ENCODE assay signal across 28 cellular contexts in genomic region chr7:98307971-98308466, GRCh38.
"Had no signal": no experiment of that assay in that cellular context is flagged by ENCODE, and none has a peak within 500 bp of the region (broad histone marks: within the 10 kb centered on the region; RNA-seq: fewer than 3 reads in every experiment).

No MANE protein-coding gene starts in this region.

- H3K4me1 ChIP-seq: ascending aorta, breast epithelium, esophagus muscularis mucosa, foreskin keratinocyte, gastrocnemius medialis, heart left ventricle had no signal

- H3K4me3 ChIP-seq: ascending aorta, breast epithelium, esophagus muscularis mucosa, gastrocnemius medialis, heart left ventricle had no signal

- H3K27ac ChIP-seq: ascending aorta, breast epithelium, esophagus muscularis mucosa, foreskin keratinocyte, gastrocnemius medialis, heart left ventricle had no signal

- ATAC-seq: activated CD4-positive, alpha-beta T cell treated with anti-CD3 and anti-CD28 coated beads for 36 hours; activated CD8-positive, alpha-beta memory T cell treated with anti-CD3 and anti-CD28 coated beads, Interleukin-2, amount 10 ng/mL, durations not matched to agents 7 days and 5 days; activated CD8-positive, alpha-beta T cell treated with anti-CD3 and anti-CD28 coated beads, Interleukin-2, amount 10 ng/mL, durations not matched to agents 7 days and 5 days; activated naive CD4-positive, alpha-beta T cell treated with anti-CD3 and anti-CD28 coated beads, Interleukin-2, amount 50 U/mL, for 72 hours; activated T-cell treated with anti-CD3 and anti-CD28 coated beads, Interleukin-2, amount 50 U/mL, for 72 hours; effector memory CD8-positive, alpha-beta T cell; foreskin keratinocyte; gastrocnemius medialis; heart left ventricle had no signal

- H3K27me3 ChIP-seq: ascending aorta, breast epithelium, esophagus muscularis mucosa, foreskin keratinocyte, gastrocnemius medialis, heart left ventricle had no signal

- H3K9me3 ChIP-seq: breast epithelium, esophagus muscularis mucosa, gastrocnemius medialis, heart left ventricle had no signal

- DNase-seq: activated CD4-positive, alpha-beta memory T cell treated with anti-CD3 and anti-CD28 coated beads for 36 hours; activated CD4-positive, alpha-beta T cell treated with anti-CD3 and anti-CD28 coated beads for 36 hours; activated CD4-positive, alpha-beta T cell treated with anti-CD3 and anti-CD28 coated beads, Interleukin-2, amount 10 ng/mL, durations not matched to agents 24 days and 14 days; activated CD4-positive, CD25-positive, alpha-beta regulatory T cell; activated CD4-positive, CD25-positive, alpha-beta regulatory T cell treated with anti-CD3 and anti-CD28 coated beads, Interleukin-2, amount 50 U/mL, for 72 hours; activated CD8-positive, alpha-beta memory T cell treated with anti-CD3 and anti-CD28 coated beads, Interleukin-2, amount 10 ng/mL, durations not matched to agents 7 days and 5 days; activated CD8-positive, alpha-beta memory T cell treated with anti-CD3 and anti-CD28 coated beads, Interleukin-2, amount 50 U/mL, for 4 hours; activated CD8-positive, alpha-beta T cell treated with anti-CD3 and anti-CD28 coated beads, Interleukin-2, amount 10 ng/mL, durations not matched to agents 7 days and 5 days; activated gamma-delta T cell; activated naive CD4-positive, alpha-beta T cell; activated naive CD4-positive, alpha-beta T cell treated with anti-CD3 and anti-CD28 coated beads, Interleukin-2, amount 10 ng/mL, durations not matched to agents 7 days and 5 days; activated naive CD8-positive, alpha-beta T cell treated with anti-CD3 and anti-CD28 coated beads, Interleukin-2, amount 10 ng/mL, durations not matched to agents 7 days and 5 days; activated T-cell treated with anti-CD3 and anti-CD28 coated beads, Interleukin-2, amount 50 U/mL, for 24 hours; activated T-cell treated with anti-CD3 and anti-CD28 coated beads, Interleukin-2, amount 50 U/mL, for 72 hours; cortex of kidney; dermis blood vessel endothelial cell; effector CD4-positive, alpha-beta T cell; effector memory CD8-positive, alpha-beta T cell; erythroblast; foreskin keratinocyte; gastrocnemius medialis; glutamatergic neuron; T-helper 2 cell had no signal
